ENCODE assay signal across 1 cellular context in genomic region chr2:112149866-112150435, GRCh38.
TF ChIP-seq lines count a peak whose summit lies in the region.

No MANE protein-coding gene starts in this region.

TF ChIP-seq in HepG2, 621 proteins besides CTCF, POLR2A, EP300 and RAD21:
- TF ChIP-seq GFI1 (CRISPR knock-in tag; IDR thresholded peaks at IDR 0.05; ENCODE audit: borderline replicate concordance) (no peak), ZNF317 (CRISPR knock-in tag; IDR thresholded peaks at IDR 0.05) (no peak), HMG20A (CRISPR knock-in tag; IDR thresholded peaks at IDR 0.05; ENCODE audit: borderline replicate concordance) (no peak)
